8 cellular contexts compared by ENCODE assay signal in genomic region chr9:12702160-12702758, GRCh38. TPM values are rescaled to one million over a fixed set of nuclear protein-coding genes. Genes with fewer than 3 reads are reported as not detected.
DNase-seq lines count a peak whose midpoint lies in the region; ATAC-seq and TF ChIP-seq lines count a peak whose summit lies in the region.

No MANE protein-coding gene starts in this region.

- H3K36me3 Mint-ChIP-seq in MCF 10A (ENCODE audit: insufficient read depth, unreplicated experiment): no peaks in the 10 kb centered on the region

- no peaks in the 10 kb centered on the region for H3K9me3 ChIP-seq in vagina

- CTCF ChIA-PET in AG04449 (lab: Yijun Ruan, JAX): interaction anchor here (0.7 to 4.6 kb wide), 11 partner anchors 8 to 388 kb away, joined by 3 to 22 read pairs (median 4); no protein-coding TSS in a partner anchor
- CTCF ChIA-PET in MCF 10A (lab: Yijun Ruan, JAX): interaction anchor here (0.6 to 2.4 kb wide), 18 partner anchors 8 to 1992 kb away, joined by 3 to 20 read pairs (median 4); no protein-coding TSS in a partner anchor

- no peak overlapping the region for H3K27ac Mint-ChIP-seq in MCF 10A (ENCODE audit: low read depth, unreplicated experiment)

- no peak overlapping the region for H3K4me3 Mint-ChIP-seq in MCF 10A (ENCODE audit: unreplicated experiment)

- POLR2A ChIA-PET in AG04449 (lab: Yijun Ruan, JAX): no interaction called here
- POLR2A ChIA-PET in MCF 10A (lab: Yijun Ruan, JAX): interaction anchor here (0.7 kb wide), 1 partner anchor 21 kb away, joined by 3 read pairs; no protein-coding TSS in a partner anchor

- TF ChIP-seq CTCF in AG04449 (IDR thresholded peaks at IDR 0.05; ENCODE audit: insufficient read depth, low read length, missing control alignments): peak; percentile 68
- peak; percentile 58 for TF ChIP-seq CTCF in MCF 10A (IDR thresholded peaks at IDR 0.05; ENCODE audit: unreplicated experiment)
- TF ChIP-seq CTCF in vagina (IDR thresholded peaks at IDR 0.05): peak in 1 of 3 experiments; percentile 38

- no peak overlapping the region for H3K4me3 ChIP-seq in AG04449 (ENCODE audit: low read depth, low read length)
- no peak overlapping the region for H3K4me3 ChIP-seq in vagina

- H3K9me3 Mint-ChIP-seq in MCF 10A (ENCODE audit: unreplicated experiment): no peaks in the 10 kb centered on the region

- no peak overlapping the region for H3K27ac ChIP-seq in vagina

- H3K36me3 ChIP-seq in vagina: no peaks in the 10 kb centered on the region

- DNase-seq in AG04449 (ENCODE audit: low read depth, low spot score): no peak
- peak; percentile 71 for DNase-seq in M059J (ENCODE audit: low read depth)
- peak; percentile 76 for DNase-seq in MCF 10A (ENCODE audit: unreplicated experiment)
- peak in 1 of 2 donors; percentile 18 for DNase-seq in left colon
- DNase-seq in activated CD4-positive, alpha-beta T cell treated with anti-CD3 and anti-CD28 coated beads, Interleukin-2, amount 50 U/mL, for 1 hour: no peak
- DNase-seq in vagina (ENCODE audit: extremely low spot score in 2 of 2): no peak
- DNase-seq in GM19238 (ENCODE audit: insufficient read length, low spot score): no peak

- no peaks in the 10 kb centered on the region for H3K27me3 Mint-ChIP-seq in MCF 10A (ENCODE audit: insufficient read depth, unreplicated experiment)

- intact Hi-C loops in MCF 10A (cut with micrococcal nuclease) (loop anchor here (1.0 kb wide), 2 partner anchors 183 to 387 kb away; no protein-coding TSS in a partner anchor), left colon (cut with DNase I, micrococcal nuclease) (no loop called here), vagina (cut with DNase I) (no loop called here)

- ATAC-seq in left colon: peak; percentile 80
- ATAC-seq in HG03159 (IDR thresholded peaks at IDR 0.05; ENCODE audit: unreplicated experiment): no peak

- BruUV-seq in MCF 10A (replicated peaks; lab: Mats Ljungman, UMichigan): no TSS peak

- no peak for TF ChIP-seq POLR2A in vagina (IDR thresholded peaks at IDR 0.05)

- peaks cover 16% of the 10 kb centered on the region for H3K4me1 Mint-ChIP-seq in MCF 10A (ENCODE audit: insufficient read depth, unreplicated experiment)

- H3K4me1 ChIP-seq in vagina: no peaks in the 10 kb centered on the region

- no peaks in the 10 kb centered on the region for H3K27me3 ChIP-seq in vagina

RNA-seq across cellular contexts. Expression of gene TYRP1, which starts 9.1 kb away (rescaled TPM):
- 13.4 and 14.1 TPM in 2 replicates for total RNA-seq in M059J (2014; rRNA removed; shearing (Covaris generic))
- total RNA-seq in MCF 10A (2022) (not detected in 2 replicates), left colon (1 to 10 TPM in 1 of 2 donors, under 1 TPM in 1; 0.40 to 1.9 TPM), vagina (not detected)

Comparison
In these comparisons a context has a peak if more than half of its experiments do, and no peak if none do; other contexts are left out.
1. DNase-seq: peak in M059J (single experiment) and MCF 10A (single experiment); none in AG04449 (single experiment), activated CD4-positive, alpha-beta T cell treated with anti-CD3 and anti-CD28 coated beads, Interleukin-2, amount 50 U/mL, for 1 hour (single experiment), vagina (0 of 2) and GM19238 (single experiment).